8 cellular contexts compared by ENCODE assay signal in genomic region chr1:156740679-156741612, GRCh38. TPM values are rescaled to one million over a fixed set of nuclear protein-coding genes. Genes with fewer than 3 reads are reported as not detected.
DNase-seq lines count a peak whose midpoint lies in the region; ATAC-seq and TF ChIP-seq lines count a peak whose summit lies in the region.

TSS of gene MRPL24 (minus strand) at chr1:156741088. CDS start at chr1:156738704, 2,384 bp downstream.

- H3K27me3 Mint-ChIP-seq in H9 (ENCODE audit: low read depth) = no peaks in the 10 kb centered on the region
- H3K27me3 Mint-ChIP-seq in natural killer cell treated with Interleukin-12 subunit alpha and Interleukin-12 subunit beta and Interleukin-15 and Interleukin-18, amount 100 ng/mL, for 72 hours = no peaks in the 10 kb centered on the region

- WGBS in H9 (ENCODE audit: extremely low coverage, insufficient read length, low lambda C conversion rate) = no CpG with 5 or more reads among the region's 42 CpGs

- no peak within 1 kb of the TSS for H2BK20ac ChIP-seq in H9 (ENCODE audit: low read depth, low read length, poor library complexity, severe bottlenecking)

- peaks cover 24 to 34% of the 10 kb centered on the region in 2 experiments for H3K4me1 Mint-ChIP-seq in H9
- peaks cover 32 to 40% of the 10 kb centered on the region in 2 donors for H3K4me1 Mint-ChIP-seq in natural killer cell treated with Interleukin-12 subunit alpha and Interleukin-12 subunit beta and Interleukin-15 and Interleukin-18, amount 100 ng/mL, for 72 hours (ENCODE audit: low read depth in 2 of 2)

- peaks cover 5% of the 10 kb centered on the region for H3K4me1 ChIP-seq in H9 (ENCODE audit: insufficient read depth, low read length)

- peaks cover 6% of the 10 kb centered on the region; the same call in 1 of the 2 replicates for H3K79me2 ChIP-seq in H9 (ENCODE audit: insufficient read depth, low read length)

- H2BK5ac ChIP-seq in H9 (ENCODE audit: insufficient read length, low read length) = no peak within 1 kb of the TSS

- no peak within 1 kb of the TSS for H4K91ac ChIP-seq in H9 (ENCODE audit: insufficient read length, low read depth, low read length)

- H4K20me1 ChIP-seq in H9 (ENCODE audit: control insufficient read depth, insufficient read depth, insufficient read length) = no peaks in the 10 kb centered on the region

- peak; percentile 100 for DNase-seq in ELR (ENCODE audit: low read depth)
- DNase-seq in H9 = peak; percentile 100
- DNase-seq in MG63 = peak; percentile 99
- peak; percentile 100 for DNase-seq in SHP77 treated with DMSO at 0.1 percent for 48 hours (lab: John Stamatoyannopoulos, UW)
- peak; percentile 98 for DNase-seq in activated effector memory CD4-positive, alpha-beta T cell treated with anti-CD3 and anti-CD28 coated beads, Interleukin-2, amount 50 U/mL, for 16 hours
- peak; percentile 99 for DNase-seq in fibroblast of pulmonary artery (ENCODE audit: low read depth)
- DNase-seq in natural killer cell treated with Interleukin-12 subunit alpha and Interleukin-12 subunit beta and Interleukin-15 and Interleukin-18, amount 100 ng/mL, for 72 hours (ENCODE audit: low spot score) = peak; percentile 99
- peak; percentile 95 for DNase-seq in stimulated activated naive CD8-positive, alpha-beta T cell treated with anti-CD3 and anti-CD28 coated beads, Interleukin-15, Interleukin-2, amounts not matched to agents 100 U/mL and 50 U/mL, for 24 hours

- H3K9me3 ChIP-seq in H9 (ENCODE audit: control insufficient read depth, low read depth, low read length) (no peaks in the 10 kb centered on the region), MG63 (no peaks in the 10 kb centered on the region)

- no peaks in the 10 kb centered on the region for H3K27me3 ChIP-seq in H9 (ENCODE audit: insufficient read depth, low read length)
- H3K27me3 ChIP-seq in MG63 = no peaks in the 10 kb centered on the region

- H2AFZ ChIP-seq in H9 (ENCODE audit: low read length) = no peak within 1 kb of the TSS

- no peak within 1 kb of the TSS for H2BK120ac ChIP-seq in H9 (ENCODE audit: low read depth, low read length, poor library complexity, severe bottlenecking)

- H2BK12ac ChIP-seq in H9 (ENCODE audit: insufficient read length, low read depth, low read length) = no peak within 1 kb of the TSS

- H3K4me3 ChIP-seq in MG63 (peak within 1 kb of the TSS; percentile 68), fibroblast of pulmonary artery (replicated peaks; ENCODE audit: low read depth, low read length) (peak within 1 kb of the TSS; percentile 81)

- no peak within 1 kb of the TSS for H3K56ac ChIP-seq in H9 (ENCODE audit: insufficient read length, low read depth, low read length)

- peak within 1 kb of the TSS; percentile 36 for H3K18ac ChIP-seq in H9 (ENCODE audit: insufficient read length, low read depth, low read length)

- no peak within 1 kb of the TSS for H3T11ph ChIP-seq in H9 (ENCODE audit: low read length)

- peak within 1 kb of the TSS; percentile 71 for H3K27ac ChIP-seq in H9 (ENCODE audit: insufficient read length, low read depth, low read length)

- peak within 1 kb of the TSS; percentile 98 to 99 (median 99) for H3K27ac Mint-ChIP-seq in H9
- peak within 1 kb of the TSS; percentile 97 to 100 for H3K27ac Mint-ChIP-seq in natural killer cell treated with Interleukin-12 subunit alpha and Interleukin-12 subunit beta and Interleukin-15 and Interleukin-18, amount 100 ng/mL, for 72 hours

- H3K79me1 ChIP-seq in H9 (ENCODE audit: insufficient read depth, low read depth, low read length, poor library complexity, severe bottlenecking) = no peaks in the 10 kb centered on the region

- peak; percentile 92 to 95 for ATAC-seq in natural killer cell treated with Interleukin-12 subunit alpha and Interleukin-12 subunit beta and Interleukin-15 and Interleukin-18, amount 100 ng/mL, for 72 hours
- peak; percentile 90 for ATAC-seq in stimulated activated naive CD8-positive, alpha-beta T cell treated with anti-CD3 and anti-CD28 coated beads, Interleukin-15, Interleukin-2, amounts not matched to agents 100 U/mL and 50 U/mL, for 24 hours

- no peak within 1 kb of the TSS for H2AK5ac ChIP-seq in H9 (ENCODE audit: insufficient read length, low read length)

- H3K4ac ChIP-seq in H9 (ENCODE audit: low read depth, low read length) = no peak within 1 kb of the TSS; the same call in 1 of the 2 replicates

- H3K4me2 ChIP-seq in H9 (ENCODE audit: insufficient read depth, insufficient read length, low read length) = peak within 1 kb of the TSS; percentile 90

- no peak within 1 kb of the TSS for H4K8ac ChIP-seq in H9 (replicated peaks; ENCODE audit: insufficient read length, low read depth, low read length)

- no peak within 1 kb of the TSS for H3K23ac ChIP-seq in H9 (ENCODE audit: insufficient read length, low read depth, low read length)

- H3K4me3 Mint-ChIP-seq in H9 = peak within 1 kb of the TSS; percentile 85 to 92
- peak within 1 kb of the TSS; percentile 97 for H3K4me3 Mint-ChIP-seq in natural killer cell treated with Interleukin-12 subunit alpha and Interleukin-12 subunit beta and Interleukin-15 and Interleukin-18, amount 100 ng/mL, for 72 hours

- H3K14ac ChIP-seq in H9 (ENCODE audit: insufficient read depth, low read length) = peak within 1 kb of the TSS; percentile 13

- H2BK15ac ChIP-seq in H9 (ENCODE audit: low read depth, low read length) = no peak within 1 kb of the TSS

- H4K5ac ChIP-seq in H9 (ENCODE audit: insufficient read length, low read depth, low read length) = no peak within 1 kb of the TSS

- H3K9ac ChIP-seq in H9 (ENCODE audit: extremely low read depth, insufficient read length, low read length) = peak within 1 kb of the TSS; percentile 87

- peaks cover 24 to 55% (median 43%) of the 10 kb centered on the region in 3 experiments; a peak in 6 of 7 replicates for H3K36me3 Mint-ChIP-seq in H9 (ENCODE audit: insufficient read depth in 1 of 3, low read depth in 3 of 3)
- H3K36me3 Mint-ChIP-seq in natural killer cell treated with Interleukin-12 subunit alpha and Interleukin-12 subunit beta and Interleukin-15 and Interleukin-18, amount 100 ng/mL, for 72 hours = peaks cover 14% of the 10 kb centered on the region

- TF ChIP-seq CTCF in H9 (conservative IDR thresholded peaks at IDR 0.05) = no peak
- TF ChIP-seq CTCF in fibroblast of pulmonary artery (IDR thresholded peaks at IDR 0.05; ENCODE audit: low read length, missing control alignments) = no peak

- H3K23me2 ChIP-seq in H9 (ENCODE audit: insufficient read length, low read depth, low read length, poor library complexity, severe bottlenecking) = peaks cover 5% of the 10 kb centered on the region

- H3K9me3 Mint-ChIP-seq in H9 = no peaks in the 10 kb centered on the region; a peak in 1 of 5 replicates
- H3K9me3 Mint-ChIP-seq in natural killer cell treated with Interleukin-12 subunit alpha and Interleukin-12 subunit beta and Interleukin-15 and Interleukin-18, amount 100 ng/mL, for 72 hours = no peaks in the 10 kb centered on the region

- peaks cover 90% of the 10 kb centered on the region for H3K36me3 ChIP-seq in MG63

RNA-seq across cellular contexts. Expression of gene MRPL24, which starts in this region (rescaled TPM):
- 27.3 and 29.0 TPM in 2 replicates for total RNA-seq in H9 (2021)
- total RNA-seq in MG63 (2014; rRNA removed; shearing (Covaris generic); ENCODE audit: low replicate concordance) = 189 and 246 TPM in 2 replicates
- total RNA-seq in natural killer cell treated with Interleukin-12 subunit alpha and Interleukin-12 subunit beta and Interleukin-15 and Interleukin-18, amount 100 ng/mL, for 72 hours = 10 to 100 TPM; 52.9 to 71.2 TPM

Comparison
In these comparisons a context has a peak if more than half of its experiments do, and no peak if none do; other contexts are left out.
1. Peak in every context shown above with its lines: DNase-seq, ATAC-seq, H3K4me3 ChIP-seq and H3K27ac ChIP-seq.